Comparison of ENCODE assay signal across 8 cellular contexts in genomic region chr19:17292301-17293074, GRCh38. TPM values are rescaled to one million over a fixed set of nuclear protein-coding genes. Genes with fewer than 3 reads are reported as not detected.
DNase-seq lines count a peak whose midpoint lies in the region; ATAC-seq and TF ChIP-seq lines count a peak whose summit lies in the region.

No MANE protein-coding gene starts in this region.

- H3K9ac ChIP-seq in HUES64 (ENCODE audit: low read depth, low read length) = peak overlapping the region; percentile 86

- no peaks in the 10 kb centered on the region for H4K20me1 ChIP-seq in hepatocyte (ENCODE audit: insufficient read depth, poor library complexity, severe bottlenecking)

- H3K9me2 ChIP-seq in hepatocyte (replicated peaks; ENCODE audit: insufficient read depth) = no peaks in the 10 kb centered on the region

- H3K79me2 ChIP-seq in hepatocyte = no peaks in the 10 kb centered on the region

- peak; percentile 66 for ATAC-seq in GM19455 (IDR thresholded peaks at IDR 0.05; ENCODE audit: unreplicated experiment)

- peak overlapping the region; percentile 96 for H2AFZ ChIP-seq in hepatocyte

- 2% methylated on average over 46 of the region's 46 CpGs for WGBS in HUES64
- WGBS in hepatocyte (ENCODE audit: low lambda C conversion rate, missing lambda C conversion rate) = 2% methylated on average over 27 of the region's 46 CpGs

- H3K4me1 ChIP-seq in HUES64 (ENCODE audit: insufficient read depth, low read length) = peaks cover 5% of the 10 kb centered on the region; the same call in 1 of the 2 replicates
- H3K4me1 ChIP-seq in ascending aorta = peaks cover 3 to 10% of the 10 kb centered on the region in 2 donors
- H3K4me1 ChIP-seq in hepatocyte (ENCODE audit: insufficient read depth) = peaks cover 3% of the 10 kb centered on the region

- H3K27ac ChIP-seq in HUES64 (ENCODE audit: low read depth, low read length) (peak overlapping the region; percentile 85), ascending aorta (peak overlapping the region; percentile 69 to 73), hepatocyte (peak overlapping the region; percentile 77)

- intact Hi-C loops in ascending aorta (cut with DNase I) = loop anchor here (1.0 to 5.0 kb wide), 3 partner anchors 13 to 175 kb away; partner anchors contain the start of gene MRPL34

- peak; percentile 71 to 83 (median 82) for TF ChIP-seq CTCF in ascending aorta (IDR thresholded peaks at IDR 0.05)
- TF ChIP-seq CTCF in hepatocyte (IDR thresholded peaks at IDR 0.05; ENCODE audit: poor library complexity) = peak; percentile 63

- H3K4me3 ChIP-seq in HUES64 (ENCODE audit: low read length) = peak overlapping the region; percentile 73
- H3K4me3 ChIP-seq in ascending aorta = peak overlapping the region; percentile 50 to 66
- peak overlapping the region; percentile 55 for H3K4me3 ChIP-seq in hepatocyte
- peak overlapping the region; percentile 62 for H3K4me3 ChIP-seq in skeletal muscle cell (ENCODE audit: low read depth, low read length)

- no peaks in the 10 kb centered on the region for H3K27me3 ChIP-seq in HUES64 (ENCODE audit: insufficient read depth, low read length)
- no peaks in the 10 kb centered on the region for H3K27me3 ChIP-seq in ascending aorta
- no peaks in the 10 kb centered on the region for H3K27me3 ChIP-seq in hepatocyte

- peaks cover 13% of the 10 kb centered on the region for H3K36me3 ChIP-seq in HUES64 (ENCODE audit: insufficient read depth, low read length)
- H3K36me3 ChIP-seq in ascending aorta = no peaks in the 10 kb centered on the region
- no peaks in the 10 kb centered on the region for H3K36me3 ChIP-seq in hepatocyte (replicated peaks; ENCODE audit: insufficient read depth, low read depth)

- peak; percentile 96 for DNase-seq in COLO829 (ENCODE audit: low spot score)
- DNase-seq in T-helper 22 cell (ENCODE audit: low read depth) = peak; percentile 59
- peak; percentile 41 to 86 for DNase-seq in ascending aorta (ENCODE audit: low spot score in 2 of 2)
- DNase-seq in hepatocyte (ENCODE audit: low spot score) = peak; percentile 89
- DNase-seq in skeletal muscle cell (ENCODE audit: low read depth) = peak; percentile 60
- DNase-seq in NCI-H2171 (lab: John Stamatoyannopoulos, UW) = no peak

- H3K4me2 ChIP-seq in hepatocyte = peak overlapping the region; percentile 93

- H3K9me3 ChIP-seq in HUES64 (ENCODE audit: insufficient read depth, low read depth, low read length) = no peaks in the 10 kb centered on the region
- no peaks in the 10 kb centered on the region for H3K9me3 ChIP-seq in ascending aorta
- no peaks in the 10 kb centered on the region for H3K9me3 ChIP-seq in hepatocyte (ENCODE audit: low read depth)

RNA-seq across cellular contexts. Expression of gene ABHD8, which starts 10.7 kb away (rescaled TPM):
- 7.6 TPM for polyA plus RNA-seq in HUES64 (2013, experiment 1 of 2)
- polyA plus RNA-seq in HUES64 (2013, experiment 2 of 2) = 8.1 TPM
- total RNA-seq in ascending aorta (32.2 TPM), hepatocyte (12.9 and 15.9 TPM in 2 replicates)
- polyA plus RNA-seq in hepatocyte = 17.6 and 19.3 TPM in 2 replicates

RNA-seq across cellular contexts. Expression of gene ANKLE1, which starts 10.8 kb away (rescaled TPM):
- 2.5 TPM for polyA plus RNA-seq in HUES64 (2013, experiment 1 of 2)
- 2.7 TPM for polyA plus RNA-seq in HUES64 (2013, experiment 2 of 2)
- total RNA-seq in ascending aorta = not detected
- total RNA-seq in hepatocyte = 0.28 and 0.90 TPM in 2 replicates
- polyA plus RNA-seq in hepatocyte = 0.29 and 0.58 TPM in 2 replicates

RNA-seq across cellular contexts. Expression of gene MRPL34, which starts 13.2 kb away (rescaled TPM):
- polyA plus RNA-seq in HUES64 (2013, experiment 1 of 2) = 68.6 TPM
- polyA plus RNA-seq in HUES64 (2013, experiment 2 of 2) = 78.5 TPM
- total RNA-seq in ascending aorta (98.9 TPM), hepatocyte (47.7 and 61.1 TPM in 2 replicates)
- 113 and 131 TPM in 2 replicates for polyA plus RNA-seq in hepatocyte

RNA-seq across cellular contexts. Expression of gene DDA1, which starts 16.9 kb away (rescaled TPM):
- polyA plus RNA-seq in HUES64 (2013, experiment 1 of 2) = 50.7 TPM
- 48.0 TPM for polyA plus RNA-seq in HUES64 (2013, experiment 2 of 2)
- 15.8 TPM for total RNA-seq in ascending aorta
- 29.4 and 43.1 TPM in 2 replicates for total RNA-seq in hepatocyte
- polyA plus RNA-seq in hepatocyte = 59.4 and 60.0 TPM in 2 replicates

RNA-seq across cellular contexts. Expression of gene BABAM1, which starts 25.2 kb away (rescaled TPM):
- polyA plus RNA-seq in HUES64 (2013, experiment 1 of 2) = 77.9 TPM
- polyA plus RNA-seq in HUES64 (2013, experiment 2 of 2) = 77.6 TPM
- total RNA-seq in ascending aorta = 85.5 TPM
- total RNA-seq in hepatocyte = 63.8 and 71.4 TPM in 2 replicates
- 94.1 and 97.9 TPM in 2 replicates for polyA plus RNA-seq in hepatocyte
